In the genomic region with DNA sequence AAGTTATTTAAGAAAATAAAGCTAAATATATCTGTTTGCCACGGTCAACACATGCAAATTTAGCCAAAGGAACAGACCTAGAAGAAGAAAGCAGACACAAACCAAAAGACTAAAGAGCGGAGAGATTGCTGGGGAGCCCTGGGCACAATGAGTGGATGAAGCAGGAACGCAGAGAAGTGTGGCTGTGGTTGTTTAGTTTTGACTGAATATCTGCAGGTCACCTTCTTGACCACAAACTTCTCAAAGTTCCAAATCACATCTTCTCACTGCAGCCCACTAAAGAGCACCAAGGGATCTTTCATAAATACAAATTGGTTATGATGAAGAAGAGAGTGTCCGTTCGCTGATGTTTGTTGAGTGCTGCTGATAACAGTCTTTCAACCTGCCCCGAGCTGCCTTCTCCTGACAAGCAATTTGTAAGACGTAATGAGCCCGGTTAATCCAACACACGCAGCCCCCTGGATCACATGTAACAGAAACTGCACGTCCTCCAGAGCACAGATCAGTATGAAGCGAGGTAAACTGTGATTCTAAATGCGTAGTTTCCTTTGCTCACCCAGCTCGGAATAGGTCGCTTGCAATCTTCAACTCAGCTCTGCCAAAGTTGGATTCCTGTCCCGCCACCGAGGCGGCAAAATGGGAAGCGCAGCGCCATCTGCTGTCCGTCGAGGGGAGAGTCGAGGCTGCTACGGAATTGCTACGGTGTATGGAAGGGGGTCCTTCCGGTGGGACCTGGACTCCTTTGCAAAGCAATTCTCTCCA, we compare ENCODE assay signal across 8 cellular contexts.
A peak's percentile ranks its signal among the peaks of the same experiment; 100 is the strongest.
DNase-seq lines count a peak whose midpoint lies in the region; ATAC-seq, FAIRE-seq and TF ChIP-seq lines count a peak whose summit lies in the region.

No MANE protein-coding gene starts in this region.

- H3K9ac ChIP-seq in keratinocyte (ENCODE audit: control insufficient read depth, extremely low read depth, insufficient read depth, low read length) = peak overlapping the region; percentile 6

- TF ChIP-seq CTCF in WERI-Rb-1 (IDR thresholded peaks at IDR 0.05; ENCODE audit: low read depth, low read length) (peak; percentile 94), bronchial epithelial cell (IDR thresholded peaks at IDR 0.05; ENCODE audit: insufficient read depth, low read length, severe bottlenecking) (peak; percentile 94), keratinocyte (optimal IDR thresholded peaks at IDR 0.05 in 1 of 3, IDR thresholded peaks at IDR 0.05 in 1 of 3, conservative IDR thresholded peaks at IDR 0.05 in 1 of 3; ENCODE audit: extremely low read depth in 1 of 3, insufficient read depth in 2 of 3, low read length in 3 of 3) (peak; percentile 92 to 98 (median 96))

- H3K9me1 ChIP-seq in keratinocyte (ENCODE audit: control insufficient read depth, extremely low read depth, insufficient read depth, low read length) = no peaks in the 10 kb centered on the region

- H3K4me3 ChIP-seq in WERI-Rb-1 (ENCODE audit: low read depth, low read length) = peak overlapping the region; percentile 44
- peak overlapping the region; percentile 16 for H3K4me3 ChIP-seq in bronchial epithelial cell (ENCODE audit: low read depth, low read length)
- H3K4me3 ChIP-seq in keratinocyte (ENCODE audit: control insufficient read depth in 2 of 3, extremely low read depth in 1 of 3, insufficient read depth in 2 of 3, low read depth in 1 of 3, low read length in 3 of 3) = peak overlapping the region in 2 of 3 experiments; percentile 48

- H3K27me3 ChIP-seq in WERI-Rb-1 (ENCODE audit: insufficient read depth, low read depth, severe bottlenecking) (no peaks in the 10 kb centered on the region), bronchial epithelial cell (ENCODE audit: control insufficient read depth, insufficient read depth, low read length) (no peaks in the 10 kb centered on the region), keratinocyte (ENCODE audit: control insufficient read depth, extremely low read depth, insufficient read depth, low read length) (no peaks in the 10 kb centered on the region)

- no peaks in the 10 kb centered on the region for H3K79me2 ChIP-seq in keratinocyte (ENCODE audit: control insufficient read depth, insufficient read depth, low read length)

- DNase-seq in NCI-H187 (lab: John Stamatoyannopoulos, UW) = peak; percentile 60 to 69
- DNase-seq in NCI-H187 treated with DMSO at 0.1 percent for 48 hours (lab: John Stamatoyannopoulos, UW) = no peak
- peak; percentile 80 for DNase-seq in NCI-H128 (lab: John Stamatoyannopoulos, UW; ENCODE audit: unreplicated experiment)
- peak; percentile 74 for DNase-seq in WERI-Rb-1
- peak; percentile 42 for DNase-seq in bronchial epithelial cell (ENCODE audit: low read depth)
- no peak for DNase-seq in keratinocyte (ENCODE audit: low read depth, low spot score)
- peak; percentile 25 to 57 for DNase-seq in stimulated activated CD4-positive, alpha-beta T cell treated with anti-CD3 and anti-CD28 coated beads, Interleukin-15, amount 100 ng/mL, for 1 hour (ENCODE audit: low read depth in 1 of 2, low spot score in 1 of 2)

- no peaks in the 10 kb centered on the region for H4K20me1 ChIP-seq in keratinocyte (ENCODE audit: control insufficient read depth, extremely low read depth, insufficient read depth, low read length)

- dilution Hi-C loops in keratinocyte (cut with MboI; ENCODE audit: extremely low pct_ligation_motif_present, low sequenced_read_pairs) = no loop called here

- FAIRE-seq in bronchial epithelial cell (lab: Jason Lieb, UNC) = no peak
- peak; percentile 36 for FAIRE-seq in keratinocyte (lab: Jason Lieb, UNC)

- H3K36me3 ChIP-seq in WERI-Rb-1 = no peaks in the 10 kb centered on the region
- no peaks in the 10 kb centered on the region for H3K36me3 ChIP-seq in bronchial epithelial cell (ENCODE audit: control insufficient read depth, insufficient read depth, low read length)
- no peaks in the 10 kb centered on the region for H3K36me3 ChIP-seq in keratinocyte (ENCODE audit: control insufficient read depth in 2 of 2, extremely low read depth in 1 of 2, insufficient read depth in 2 of 2, low read length in 2 of 2)

- peak; percentile 80 for ATAC-seq in HG02763 (IDR thresholded peaks at IDR 0.05; ENCODE audit: unreplicated experiment)

- peaks cover 6% of the 10 kb centered on the region for H3K4me1 ChIP-seq in keratinocyte (ENCODE audit: control insufficient read depth, extremely low read depth, insufficient read depth, low read length)

- H3K4me2 ChIP-seq in keratinocyte (ENCODE audit: control insufficient read depth, extremely low read depth, insufficient read depth, low read depth, low read length) = peak overlapping the region; percentile 94

- H3K9me3 ChIP-seq in WERI-Rb-1 (ENCODE audit: severe bottlenecking) (no peaks in the 10 kb centered on the region), keratinocyte (ENCODE audit: control insufficient read depth, low read depth, low read length) (no peaks in the 10 kb centered on the region)

- H2AFZ ChIP-seq in keratinocyte (ENCODE audit: control insufficient read depth, low read length) = peak overlapping the region; percentile 84

- H3K27ac ChIP-seq in WERI-Rb-1 (no peak overlapping the region), keratinocyte (ENCODE audit: control insufficient read depth, insufficient read depth, low read length) (no peak overlapping the region)

Comparison
In these comparisons a context has a peak if more than half of its experiments do, and no peak if none do; other contexts are left out.
1. DNase-seq: peak in NCI-H187 (2 of 2), NCI-H128 (single experiment), WERI-Rb-1 (single experiment), bronchial epithelial cell (single experiment) and stimulated activated CD4-positive, alpha-beta T cell treated with anti-CD3 and anti-CD28 coated beads, Interleukin-15, amount 100 ng/mL, for 1 hour (2 of 2); none in NCI-H187 treated with DMSO at 0.1 percent for 48 hours (single experiment) and keratinocyte (single experiment).
2. Peak in every context shown above with its lines, with median percentiles within 50 percentile points of each other: H3K4me3 ChIP-seq and CTCF ChIP-seq.